ENCODE assay signal across 8 cellular contexts in the genomic region with DNA sequence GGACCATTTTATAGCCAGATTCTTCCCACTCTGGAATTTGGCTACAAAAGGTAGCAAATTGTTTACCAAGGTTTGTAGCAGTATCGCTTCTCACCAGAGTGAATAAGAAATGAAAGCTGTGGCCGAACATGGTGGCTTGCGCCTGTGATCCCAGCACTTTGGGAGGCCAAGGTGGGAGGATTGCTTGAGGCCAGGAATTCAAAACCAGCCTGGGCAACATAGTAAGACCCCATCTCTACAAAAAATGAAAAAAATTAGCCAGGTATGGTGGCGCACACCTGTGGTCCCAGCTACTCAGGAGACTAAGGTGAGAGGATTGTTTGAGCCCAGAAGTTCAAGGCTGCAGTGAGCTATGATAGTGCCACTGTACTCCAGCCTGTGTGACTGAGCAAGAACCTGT. TPM values are rescaled to one million over a fixed set of nuclear protein-coding genes. Genes with fewer than 3 reads are reported as not detected.
DNase-seq lines count a peak whose midpoint lies in the region; ATAC-seq and TF ChIP-seq lines count a peak whose summit lies in the region.
"Not testable (repeated sequence)": the region's sequence is repeated elsewhere in the genome, so short reads cannot be mapped to it uniquely, and the experiment has no call there.

No MANE protein-coding gene starts in this region.

- H3K27ac ChIP-seq in 22Rv1 (peak overlapping the region; percentile 14; the same call in 1 of the 2 replicates), VCaP (peak overlapping the region; percentile 59), esophagus squamous epithelium (peak overlapping the region; percentile 52 to 74 (median 71)), right lobe of liver (peak overlapping the region; percentile 81 to 98 (median 93)), upper lobe of right lung (peak overlapping the region; percentile 11)

- not testable (repeated sequence) for DNase-seq in HFFc6; esophagus squamous epithelium (lab: John Stamatoyannopoulos, UW); right lobe of liver; stimulated activated effector memory CD8-positive, alpha-beta T cell treated with anti-CD3 and anti-CD28 coated beads, Interleukin-12 subunit alpha, Interleukin-12 subunit beta, amount 100 ng/mL, for 72 hours (ENCODE audit: low spot score in 2 of 2); upper lobe of right lung

- H3K4me1 Mint-ChIP-seq in HFFc6 (ENCODE audit: low read depth), result peaks cover 65% of the 10 kb centered on the region
- H3K4me1 Mint-ChIP-seq in activated T-helper 17 cell treated with anti-CD3 and anti-CD28 coated beads, Interleukin-2, amount 50 U/mL, for 72 hours, result peaks cover 27% of the 10 kb centered on the region
- H3K4me1 Mint-ChIP-seq in stimulated activated effector memory CD8-positive, alpha-beta T cell treated with anti-CD3 and anti-CD28 coated beads, Interleukin-12 subunit alpha, Interleukin-12 subunit beta, amount 100 ng/mL, for 72 hours, result peaks cover 47% of the 10 kb centered on the region

- 94% methylated on average over 4 of the region's 4 CpGs for WGBS in esophagus squamous epithelium, 2 donors
- 97% methylated on average over 4 of the region's 4 CpGs for WGBS in right lobe of liver (ENCODE audit: insufficient coverage, low coverage, low lambda C conversion rate, missing lambda C conversion rate)

- H3K27me3 ChIP-seq in esophagus squamous epithelium, right lobe of liver, upper lobe of right lung: not testable (repeated sequence)

- H3K4me3 Mint-ChIP-seq in HFFc6, result not testable (repeated sequence)
- H3K4me3 Mint-ChIP-seq in activated T-helper 17 cell treated with anti-CD3 and anti-CD28 coated beads, Interleukin-2, amount 50 U/mL, for 72 hours, result peak overlapping the region; percentile 68
- H3K4me3 Mint-ChIP-seq in stimulated activated effector memory CD8-positive, alpha-beta T cell treated with anti-CD3 and anti-CD28 coated beads, Interleukin-12 subunit alpha, Interleukin-12 subunit beta, amount 100 ng/mL, for 72 hours, result peak overlapping the region; percentile 71

- H3K36me3 Mint-ChIP-seq in HFFc6 (ENCODE audit: low read depth), result peaks cover 46% of the 10 kb centered on the region
- peaks cover 92% of the 10 kb centered on the region for H3K36me3 Mint-ChIP-seq in activated T-helper 17 cell treated with anti-CD3 and anti-CD28 coated beads, Interleukin-2, amount 50 U/mL, for 72 hours (ENCODE audit: low read depth)
- peaks cover 97% of the 10 kb centered on the region for H3K36me3 Mint-ChIP-seq in stimulated activated effector memory CD8-positive, alpha-beta T cell treated with anti-CD3 and anti-CD28 coated beads, Interleukin-12 subunit alpha, Interleukin-12 subunit beta, amount 100 ng/mL, for 72 hours

- H3K27ac Mint-ChIP-seq in HFFc6, result peak overlapping the region; percentile 96; the same call in 1 of the 2 replicates
- H3K27ac Mint-ChIP-seq in activated T-helper 17 cell treated with anti-CD3 and anti-CD28 coated beads, Interleukin-2, amount 50 U/mL, for 72 hours, result peak overlapping the region; percentile 76
- peak overlapping the region; percentile 83 for H3K27ac Mint-ChIP-seq in stimulated activated effector memory CD8-positive, alpha-beta T cell treated with anti-CD3 and anti-CD28 coated beads, Interleukin-12 subunit alpha, Interleukin-12 subunit beta, amount 100 ng/mL, for 72 hours

- not testable (repeated sequence) for H3K9me3 Mint-ChIP-seq in HFFc6; activated T-helper 17 cell treated with anti-CD3 and anti-CD28 coated beads, Interleukin-2, amount 50 U/mL, for 72 hours; stimulated activated effector memory CD8-positive, alpha-beta T cell treated with anti-CD3 and anti-CD28 coated beads, Interleukin-12 subunit alpha, Interleukin-12 subunit beta, amount 100 ng/mL, for 72 hours

- H3K36me3 ChIP-seq in esophagus squamous epithelium, result peaks cover 0 to 86% (median 0%) of the 10 kb centered on the region in 3 donors
- H3K36me3 ChIP-seq in right lobe of liver, result not testable (repeated sequence)
- peaks cover 53% of the 10 kb centered on the region for H3K36me3 ChIP-seq in upper lobe of right lung

- not testable (repeated sequence) for TF ChIP-seq POLR2A in esophagus squamous epithelium (IDR thresholded peaks at IDR 0.05); right lobe of liver (IDR thresholded peaks at IDR 0.05)

- ATAC-seq in activated T-helper 17 cell treated with anti-CD3 and anti-CD28 coated beads, Interleukin-2, amount 50 U/mL, for 72 hours (replicated peaks); right lobe of liver; stimulated activated effector memory CD8-positive, alpha-beta T cell treated with anti-CD3 and anti-CD28 coated beads, Interleukin-12 subunit alpha, Interleukin-12 subunit beta, amount 100 ng/mL, for 72 hours; upper lobe of right lung: not testable (repeated sequence)

- not testable (repeated sequence) for H3K9me3 ChIP-seq in esophagus squamous epithelium, right lobe of liver, upper lobe of right lung

- TF ChIP-seq CTCF in 22Rv1 (IDR thresholded peaks at IDR 0.05); HFFc6 (IDR thresholded peaks at IDR 0.05); VCaP (conservative IDR thresholded peaks at IDR 0.05); esophagus squamous epithelium (IDR thresholded peaks at IDR 0.05); right lobe of liver (IDR thresholded peaks at IDR 0.05); upper lobe of right lung (IDR thresholded peaks at IDR 0.05): not testable (repeated sequence)

- H3K4me3 ChIP-seq in esophagus squamous epithelium, right lobe of liver, upper lobe of right lung: not testable (repeated sequence)

- intact Hi-C loops in esophagus squamous epithelium (cut with DNase I); right lobe of liver (cut with DNase I); upper lobe of right lung (cut with DNase I): not testable (repeated sequence)

- H3K27me3 Mint-ChIP-seq in HFFc6 (ENCODE audit: insufficient read depth); activated T-helper 17 cell treated with anti-CD3 and anti-CD28 coated beads, Interleukin-2, amount 50 U/mL, for 72 hours: not testable (repeated sequence)

- H3K4me1 ChIP-seq in esophagus squamous epithelium (peaks cover 6 to 99% (median 50%) of the 10 kb centered on the region in 3 donors), right lobe of liver (peaks cover 0 to 78% (median 29%) of the 10 kb centered on the region in 4 donors), upper lobe of right lung (peaks cover 30% of the 10 kb centered on the region)

RNA-seq across cellular contexts. Expression of gene CRCP, which starts 33.0 kb away (rescaled TPM):
- 10 to 100 TPM; 29.8 to 37.6 (median 33.7) TPM for total RNA-seq in HFFc6 (2021; fragmentation: NEBNext Ultra II Directional; extraction: Animal tissue kit (Norgen Biotek cat#: 25700))
- 10 to 100 TPM; 19.6 to 25.7 TPM for total RNA-seq in activated T-helper 17 cell treated with anti-CD3 and anti-CD28 coated beads, Interleukin-2, amount 50 U/mL, for 72 hours
- total RNA-seq in esophagus squamous epithelium (10 to 100 TPM; 18.7 to 50.4 (median 45.7) TPM), right lobe of liver (10 to 100 TPM; 17.2 to 38.0 (median 24.4) TPM), upper lobe of right lung (33.1 TPM)

RNA-seq across cellular contexts. Expression of gene TPST1, which starts 57.5 kb away (rescaled TPM):
- total RNA-seq in HFFc6 (2021; fragmentation: NEBNext Ultra II Directional; extraction: Animal tissue kit (Norgen Biotek cat#: 25700)), result 10 to 100 TPM; 21.7 to 36.1 (median 29.2) TPM
- total RNA-seq in activated T-helper 17 cell treated with anti-CD3 and anti-CD28 coated beads, Interleukin-2, amount 50 U/mL, for 72 hours, result under 1 TPM; 0.84 to 0.93 TPM
- total RNA-seq in esophagus squamous epithelium, result 10 to 100 TPM; 10.2 to 23.1 (median 17.1) TPM
- total RNA-seq in right lobe of liver, result 10 to 100 TPM; 18.0 to 40.5 (median 26.3) TPM
- total RNA-seq in upper lobe of right lung, result 20.1 TPM

Comparison
In these comparisons a context has a peak if more than half of its experiments do, and no peak if none do; other contexts are left out.
1. H3K27ac ChIP-seq: peak in every context shown above with its lines; median percentile 93 in right lobe of liver; 71 in esophagus squamous epithelium; 59 in VCaP; 14 in 22Rv1; 11 in upper lobe of right lung.
2. RNA of gene TPST1, which starts 57.5 kb away (total RNA-seq): 21.7 to 36.1 TPM in HFFc6, 18.0 to 40.5 TPM in right lobe of liver, 10.2 to 23.1 TPM in esophagus squamous epithelium and 20.1 TPM in upper lobe of right lung (single experiment); 0.84 to 0.93 TPM in activated T-helper 17 cell treated with anti-CD3 and anti-CD28 coated beads, Interleukin-2, amount 50 U/mL, for 72 hours; every median in the first group is over 4 times any median in the second.
3. Peak in every context shown above with its lines, with median percentiles within 50 percentile points of each other: H3K27ac Mint-ChIP-seq.